In the genomic region with DNA sequence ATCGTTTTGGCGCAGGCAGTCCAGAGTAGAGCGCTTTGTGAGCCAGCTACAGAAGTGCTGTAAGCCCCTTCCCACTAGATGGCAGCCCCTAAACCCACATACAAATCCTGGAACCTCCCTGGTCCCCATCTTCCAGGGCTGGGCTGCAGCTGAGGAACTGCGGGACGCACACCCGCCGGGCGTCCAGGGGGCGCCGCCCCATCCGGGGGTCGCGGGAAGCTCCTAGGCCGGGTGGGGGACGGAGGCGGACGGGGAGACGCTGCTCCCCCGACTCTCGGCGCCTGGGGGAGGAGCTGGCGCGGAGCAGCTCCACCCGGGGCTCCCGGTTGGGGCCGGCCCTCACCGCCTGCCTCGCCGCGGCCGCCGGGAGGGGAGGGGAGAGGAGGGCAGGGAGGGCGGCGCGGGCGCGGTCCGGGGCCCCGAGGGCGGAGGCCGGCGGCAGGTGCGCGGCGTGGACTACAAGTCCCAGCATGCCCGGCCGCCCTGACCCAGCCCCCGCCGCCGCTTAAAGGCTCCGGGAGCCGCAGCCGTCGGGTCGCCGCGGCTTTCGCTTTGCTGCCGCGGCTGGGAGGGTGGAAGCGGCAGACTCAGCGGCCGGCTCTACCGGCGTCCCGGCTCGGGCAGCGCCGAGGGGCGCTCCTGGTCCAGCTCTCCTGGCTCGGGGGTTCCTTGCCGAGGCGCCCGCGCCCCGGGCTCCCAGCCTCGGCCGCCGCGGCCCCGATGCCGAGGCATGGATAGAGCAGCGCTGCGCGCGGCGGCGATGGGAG, we compare ENCODE assay signal across 8 cellular contexts. TPM values are rescaled to one million over a fixed set of nuclear protein-coding genes. Genes with fewer than 3 reads are reported as not detected.
DNase-seq lines count a peak whose midpoint lies in the region; ATAC-seq, FAIRE-seq and TF ChIP-seq lines count a peak whose summit lies in the region.

A gene (plus strand): TSS at position 535 of the 767 bp plus-strand sequence. CDS start 196 bp downstream, at position 731.

- TF ChIP-seq CTCF in Panc1 (IDR thresholded peaks at IDR 0.05) = peak; percentile 70
- peak; percentile 37 to 69 for TF ChIP-seq CTCF in fibroblast of lung (conservative IDR thresholded peaks at IDR 0.05 in 1 of 2, IDR thresholded peaks at IDR 0.05 in 1 of 2; ENCODE audit: low read depth in 1 of 2, low read length in 2 of 2)

- H3K4me2 ChIP-seq in fibroblast of lung (ENCODE audit: extremely low read depth, insufficient read depth, low read length) = peak within 1 kb of the TSS; percentile 84

- FAIRE-seq in HTR-8/SVneo (lab: Jason Lieb, UNC) = peak; percentile 44

- H3K27me3 ChIP-seq in Panc1 (ENCODE audit: control insufficient read depth, insufficient read depth, low read length) = no peaks in the 10 kb centered on the region
- peaks cover 10% of the 10 kb centered on the region for H3K27me3 ChIP-seq in fibroblast of lung (ENCODE audit: control insufficient read depth, insufficient read depth, low read length)
- H3K27me3 ChIP-seq in naive thymus-derived CD4-positive, alpha-beta T cell (ENCODE audit: control insufficient read depth in 2 of 2, insufficient read depth in 2 of 2, low read length in 2 of 2) = no peaks in the 10 kb centered on the region

- no peaks in the 10 kb centered on the region for H3K27me3 Mint-ChIP-seq in activated T-cell treated with anti-CD3 and anti-CD28 coated beads, Interleukin-2, amount 50 U/mL, for 72 hours (ENCODE audit: low read depth)
- H3K27me3 Mint-ChIP-seq in naive thymus-derived CD4-positive, alpha-beta T cell = no peaks in the 10 kb centered on the region
- no peaks in the 10 kb centered on the region for H3K27me3 Mint-ChIP-seq in stimulated activated memory B cell treated with anti-CD40 and anti-IgM and Interleukin-4, amounts not matched to agents 10 μg/mL and 1 μg/mL and 100 μg/mL, for 72 hours

- in situ Hi-C loops in Panc1 (cut with HindIII; ENCODE audit: low pct_unique_long_range_greater_than_20kb, low sequenced_read_pairs) = no loop called here

- BruUV-seq in Panc1 (replicated peaks; lab: Mats Ljungman, UMichigan) = no TSS peak

- H3K4me3 Mint-ChIP-seq in activated T-cell treated with anti-CD3 and anti-CD28 coated beads, Interleukin-2, amount 50 U/mL, for 72 hours = peak within 1 kb of the TSS; percentile 96 to 100
- H3K4me3 Mint-ChIP-seq in naive thymus-derived CD4-positive, alpha-beta T cell = peak within 1 kb of the TSS; percentile 79 to 96 (median 90)
- H3K4me3 Mint-ChIP-seq in stimulated activated memory B cell treated with anti-CD40 and anti-IgM and Interleukin-4, amounts not matched to agents 10 μg/mL and 1 μg/mL and 100 μg/mL, for 72 hours = peak within 1 kb of the TSS; percentile 80

- H3K27ac Mint-ChIP-seq in activated T-cell treated with anti-CD3 and anti-CD28 coated beads, Interleukin-2, amount 50 U/mL, for 72 hours = peak within 1 kb of the TSS; percentile 93
- H3K27ac Mint-ChIP-seq in naive thymus-derived CD4-positive, alpha-beta T cell = peak within 1 kb of the TSS; percentile 62 to 95 (median 85)
- peak within 1 kb of the TSS; percentile 66 for H3K27ac Mint-ChIP-seq in stimulated activated memory B cell treated with anti-CD40 and anti-IgM and Interleukin-4, amounts not matched to agents 10 μg/mL and 1 μg/mL and 100 μg/mL, for 72 hours

- H4K20me1 ChIP-seq in fibroblast of lung (ENCODE audit: control insufficient read depth, extremely low read depth, insufficient read depth, low read length) = no peaks in the 10 kb centered on the region

- H3K27ac ChIP-seq in Panc1 (ENCODE audit: low read length) (peak within 1 kb of the TSS; percentile 52), fibroblast of lung (ENCODE audit: insufficient read depth, low read length) (peak within 1 kb of the TSS; percentile 43)
- H3K27ac ChIP-seq in naive thymus-derived CD4-positive, alpha-beta T cell (ENCODE audit: low read depth, low read length) = peak within 1 kb of the TSS; percentile 65

- DNase-seq in COLO829 (ENCODE audit: low spot score) (peak; percentile 30), HTR-8/SVneo (ENCODE audit: insufficient read length, low spot score) (peak; percentile 86), Panc1 (ENCODE audit: low read depth, low spot score) (peak; percentile 30), fibroblast of lung (ENCODE audit: low read depth in 2 of 2) (peak; percentile 67 to 87)
- peak; percentile 87 to 89 for DNase-seq in activated T-cell treated with anti-CD3 and anti-CD28 coated beads, Interleukin-2, amount 50 U/mL, for 72 hours
- peak; percentile 66 to 86 (median 76) for DNase-seq in naive thymus-derived CD4-positive, alpha-beta T cell

- H3K4me1 Mint-ChIP-seq in activated T-cell treated with anti-CD3 and anti-CD28 coated beads, Interleukin-2, amount 50 U/mL, for 72 hours (ENCODE audit: low read depth) = peaks cover 52% of the 10 kb centered on the region
- H3K4me1 Mint-ChIP-seq in naive thymus-derived CD4-positive, alpha-beta T cell = peaks cover 5 to 49% (median 21%) of the 10 kb centered on the region in 7 donors
- peaks cover 36% of the 10 kb centered on the region for H3K4me1 Mint-ChIP-seq in stimulated activated memory B cell treated with anti-CD40 and anti-IgM and Interleukin-4, amounts not matched to agents 10 μg/mL and 1 μg/mL and 100 μg/mL, for 72 hours

- no peaks in the 10 kb centered on the region for H3K36me3 ChIP-seq in Panc1 (ENCODE audit: control insufficient read depth, insufficient read depth, low read length)
- H3K36me3 ChIP-seq in fibroblast of lung (ENCODE audit: control insufficient read depth, insufficient read depth, low read length) = no peaks in the 10 kb centered on the region
- H3K36me3 ChIP-seq in naive thymus-derived CD4-positive, alpha-beta T cell (ENCODE audit: control insufficient read depth in 2 of 3, insufficient read depth in 3 of 3, low read length in 3 of 3) = no peaks in the 10 kb centered on the region

- ATAC-seq in GM19467 (IDR thresholded peaks at IDR 0.05; ENCODE audit: unreplicated experiment) = peak; percentile 85
- ATAC-seq in Panc1 = peak; percentile 94
- ATAC-seq in activated T-cell treated with anti-CD3 and anti-CD28 coated beads, Interleukin-2, amount 50 U/mL, for 72 hours (replicated peaks in 1 of 2) = peak; percentile 94 to 96
- ATAC-seq in naive thymus-derived CD4-positive, alpha-beta T cell = peak; percentile 95
- ATAC-seq in stimulated activated memory B cell treated with anti-CD40 and anti-IgM and Interleukin-4, amounts not matched to agents 10 μg/mL and 1 μg/mL and 100 μg/mL, for 72 hours = peak; percentile 97

- no peaks in the 10 kb centered on the region for H3K9me3 Mint-ChIP-seq in activated T-cell treated with anti-CD3 and anti-CD28 coated beads, Interleukin-2, amount 50 U/mL, for 72 hours
- H3K9me3 Mint-ChIP-seq in naive thymus-derived CD4-positive, alpha-beta T cell = no peaks in the 10 kb centered on the region
- no peaks in the 10 kb centered on the region for H3K9me3 Mint-ChIP-seq in stimulated activated memory B cell treated with anti-CD40 and anti-IgM and Interleukin-4, amounts not matched to agents 10 μg/mL and 1 μg/mL and 100 μg/mL, for 72 hours

- H3K4me1 ChIP-seq in Panc1 (ENCODE audit: control insufficient read depth, insufficient read depth, low read length) (peaks cover 31% of the 10 kb centered on the region), fibroblast of lung (ENCODE audit: control insufficient read depth, extremely low read depth, insufficient read depth, low read length) (peaks cover 3% of the 10 kb centered on the region)
- H3K4me1 ChIP-seq in naive thymus-derived CD4-positive, alpha-beta T cell (ENCODE audit: control insufficient read depth in 2 of 2, insufficient read depth in 2 of 2, low read length in 2 of 2) = peaks cover 10 to 13% of the 10 kb centered on the region in 2 donors

- H3K4me3 ChIP-seq in Panc1 (ENCODE audit: low read depth in 2 of 2, low read length in 2 of 2) (peak within 1 kb of the TSS; percentile 65 to 72), fibroblast of lung (replicated peaks in 1 of 4; ENCODE audit: control extremely low read depth in 1 of 4, insufficient read depth in 1 of 4, low read depth in 3 of 4, low read length in 4 of 4) (peak within 1 kb of the TSS; percentile 64 to 89 (median 70))
- H3K4me3 ChIP-seq in naive thymus-derived CD4-positive, alpha-beta T cell (ENCODE audit: low read length) = peak within 1 kb of the TSS; percentile 71

- H3K9me3 ChIP-seq in Panc1 (ENCODE audit: control insufficient read depth, insufficient read depth, low read depth, low read length) (no peaks in the 10 kb centered on the region), fibroblast of lung (ENCODE audit: control insufficient read depth, insufficient read depth, low read depth, low read length) (no peaks in the 10 kb centered on the region)
- no peaks in the 10 kb centered on the region for H3K9me3 ChIP-seq in naive thymus-derived CD4-positive, alpha-beta T cell (ENCODE audit: control insufficient read depth in 2 of 3, low read length in 3 of 3)

- POLR2A ChIA-PET in Panc1 (lab: Charles Lee) = interaction anchor here (0.7 kb wide), 1 partner anchor 164 kb away, joined by 8 read pairs; no protein-coding TSS in a partner anchor
- POLR2A ChIA-PET in naive thymus-derived CD4-positive, alpha-beta T cell (lab: Charles Lee) = interaction anchor here (0.7 to 2.6 kb wide), 5 partner anchors 12 to 162 kb away, joined by 3 to 20 read pairs (median 3); a partner anchor contains a TSS

- peaks cover 5 to 8% of the 10 kb centered on the region in 2 donors for H3K36me3 Mint-ChIP-seq in activated T-cell treated with anti-CD3 and anti-CD28 coated beads, Interleukin-2, amount 50 U/mL, for 72 hours (ENCODE audit: insufficient read depth in 2 of 2)
- peaks cover 0 to 5% (median 0%) of the 10 kb centered on the region in 5 donors for H3K36me3 Mint-ChIP-seq in naive thymus-derived CD4-positive, alpha-beta T cell
- no peaks in the 10 kb centered on the region for H3K36me3 Mint-ChIP-seq in stimulated activated memory B cell treated with anti-CD40 and anti-IgM and Interleukin-4, amounts not matched to agents 10 μg/mL and 1 μg/mL and 100 μg/mL, for 72 hours

- CTCF ChIA-PET in Panc1 (lab: Charles Lee) = interaction anchor here (0.5 to 2.3 kb wide), 3 partner anchors 21 to 144 kb away, joined by 4 to 9 read pairs (median 8); no protein-coding TSS in a partner anchor
- CTCF ChIA-PET in naive thymus-derived CD4-positive, alpha-beta T cell (lab: Charles Lee) = interaction anchor here (0.6 to 1.5 kb wide), 6 partner anchors 12 to 220 kb away, joined by 3 to 7 read pairs (median 4); no protein-coding TSS in a partner anchor

- peak within 1 kb of the TSS; percentile 45 for H2AFZ ChIP-seq in fibroblast of lung (ENCODE audit: low read length)

- H3K9ac ChIP-seq in fibroblast of lung (ENCODE audit: insufficient read depth, low read length) = peak within 1 kb of the TSS; percentile 71

- intact Hi-C loops in Panc1 (cut with micrococcal nuclease; ENCODE audit: unreplicated experiment) = loop anchor here (5.0 kb wide), 1 partner anchor 141 kb away; no protein-coding TSS in a partner anchor
- intact Hi-C loops in naive thymus-derived CD4-positive, alpha-beta T cell (cut with micrococcal nuclease) = loop anchor here (1.0 to 10.0 kb wide), 16 partner anchors 10 to 589 kb away; a partner anchor contains a TSS

- no peaks in the 10 kb centered on the region for H3K79me2 ChIP-seq in fibroblast of lung (ENCODE audit: control insufficient read depth, insufficient read depth, low read length)

RNA-seq across cellular contexts. Expression of the gene that starts here (rescaled TPM):
- total RNA-seq in Panc1 (2021; ENCODE audit: unreplicated experiment) (21.7 TPM), fibroblast of lung (7.4 and 10.1 TPM in 2 replicates)
- polyA plus RNA-seq in Panc1 (2012; ENCODE audit: insufficient read length) = 12.7 TPM
- total RNA-seq in activated T-cell treated with anti-CD3 and anti-CD28 coated beads, Interleukin-2, amount 50 U/mL, for 72 hours = 100 to 1,000 TPM; 191 to 296 TPM
- 5.3 TPM in 2 replicates for polyA plus RNA-seq in fibroblast of lung
- polyA plus RNA-seq in fibroblast of lung (2012) = 6.0 and 7.1 TPM in 2 replicates
- polyA minus RNA-seq in fibroblast of lung (ENCODE audit: low replicate concordance) = 27.0 and 27.1 TPM in 2 replicates
- total RNA-seq in naive thymus-derived CD4-positive, alpha-beta T cell = 10 to 100 TPM; 22.5 to 96.4 (median 27.8) TPM
- polyA plus RNA-seq in naive thymus-derived CD4-positive, alpha-beta T cell = 1 to 10 TPM in 1 of 2 donors, under 1 TPM in 1; 0.52 to 1.8 TPM

Comparison
In these comparisons a context has a peak if more than half of its experiments do, and no peak if none do; other contexts are left out.
1. Peak in every context shown above with its lines: DNase-seq, ATAC-seq, H3K4me3 ChIP-seq and H3K27ac ChIP-seq.
2. DNase-seq: peak in every context shown above with its lines; median percentile 88 in activated T-cell treated with anti-CD3 and anti-CD28 coated beads, Interleukin-2, amount 50 U/mL, for 72 hours; 86 in HTR-8/SVneo; 77 in fibroblast of lung; 76 in naive thymus-derived CD4-positive, alpha-beta T cell; 30 in COLO829; 30 in Panc1.